ENCODE assay signal across 20 cellular contexts in genomic region chr4:47154816-47155370, GRCh38.
"Had no signal": no experiment of that assay in that cellular context is flagged by ENCODE, and none has a peak within 500 bp of the region (broad histone marks: within the 10 kb centered on the region; RNA-seq: fewer than 3 reads in every experiment).

No MANE protein-coding gene starts in this region.

- DNase-seq: activated CD4-positive, alpha-beta T cell treated with anti-CD3 and anti-CD28 coated beads, Interleukin-2, amount 50 U/mL, for 1 hour; activated CD8-positive, alpha-beta memory T cell treated with anti-CD3 and anti-CD28 coated beads for 24 hours; activated naive CD4-positive, alpha-beta T cell; activated naive CD8-positive, alpha-beta T cell treated with anti-CD3 and anti-CD28 coated beads, Interleukin-2, amount 10 ng/mL, durations not matched to agents 7 days and 5 days; central memory CD4-positive, alpha-beta T cell; effector CD8-positive, alpha-beta T cell; foreskin fibroblast; immature natural killer cell; left colon; lower lobe of right lung; stimulated activated CD4-positive, alpha-beta T cell treated with anti-CD3 and anti-CD28 coated beads, Interleukin-12 subunit alpha, Interleukin-12 subunit beta, amount 100 ng/mL, for 4 hours; stimulated activated CD4-positive, alpha-beta T cell treated with anti-CD3 and anti-CD28 coated beads, Interleukin-2, amount 100 ng/mL, for 24 hours; thyroid gland had no signal

- H3K27ac Mint-ChIP-seq: activated naive CD8-positive, alpha-beta T cell treated with anti-CD3 and anti-CD28 coated beads, Interleukin-2, amount 10 ng/mL, durations not matched to agents 7 days and 5 days; activated T-helper 1 cell treated with anti-CD3 and anti-CD28 coated beads, Interleukin-12 subunit alpha, Interleukin-12 subunit beta, Interleukin-2, Interleukin-4 antibody, amounts not matched to agents 30 ng/mL and 10 ng/mL and 1 ng/mL, durations not matched to agents 14 hours and 24 hours and 36 hours; immature natural killer cell; mesothelial cell of epicardium; stimulated activated effector memory CD8-positive, alpha-beta T cell treated with anti-CD3 and anti-CD28 coated beads, Interleukin-12 subunit alpha, Interleukin-12 subunit beta, amount 100 ng/mL, for 72 hours; T-helper 2 cell treated with Interferon-gamma antibody and Interleukin-4, amounts not matched to agents 5 μg/mL and 100 μg/mL, for 36 hours had no signal

- H3K36me3 Mint-ChIP-seq: activated naive CD8-positive, alpha-beta T cell treated with anti-CD3 and anti-CD28 coated beads, Interleukin-2, amount 10 ng/mL, durations not matched to agents 7 days and 5 days; brain; immature natural killer cell; mesothelial cell of epicardium; stimulated activated effector memory CD8-positive, alpha-beta T cell treated with anti-CD3 and anti-CD28 coated beads, Interleukin-12 subunit alpha, Interleukin-12 subunit beta, amount 100 ng/mL, for 72 hours had no signal

- H2AFZ ChIP-seq: parathyroid adenoma had no signal

- H3K27me3 Mint-ChIP-seq: brain had no signal

- H3K36me3 ChIP-seq: lower lobe of right lung, thyroid gland had no signal

- H3K27me3 ChIP-seq: thyroid gland had no signal

- H3K9ac ChIP-seq: parathyroid adenoma had no signal

- H3K4me1 Mint-ChIP-seq: activated naive CD8-positive, alpha-beta T cell treated with anti-CD3 and anti-CD28 coated beads, Interleukin-2, amount 10 ng/mL, durations not matched to agents 7 days and 5 days; mesothelial cell of epicardium; stimulated activated effector memory CD8-positive, alpha-beta T cell treated with anti-CD3 and anti-CD28 coated beads, Interleukin-12 subunit alpha, Interleukin-12 subunit beta, amount 100 ng/mL, for 72 hours had no signal

- H3K9me3 ChIP-seq: lower lobe of right lung, thyroid gland had no signal

- H3K27ac ChIP-seq: lower lobe of right lung, parathyroid adenoma, thyroid gland had no signal

- H3K4me1 ChIP-seq: lower lobe of right lung, parathyroid adenoma, thyroid gland had no signal

- H3K4me3 Mint-ChIP-seq: activated naive CD8-positive, alpha-beta T cell treated with anti-CD3 and anti-CD28 coated beads, Interleukin-2, amount 10 ng/mL, durations not matched to agents 7 days and 5 days; activated T-helper 1 cell treated with anti-CD3 and anti-CD28 coated beads, Interleukin-12 subunit alpha, Interleukin-12 subunit beta, Interleukin-2, Interleukin-4 antibody, amounts not matched to agents 30 ng/mL and 10 ng/mL and 1 ng/mL, durations not matched to agents 14 hours and 24 hours and 36 hours; brain; immature natural killer cell; mesothelial cell of epicardium; stimulated activated effector memory CD8-positive, alpha-beta T cell treated with anti-CD3 and anti-CD28 coated beads, Interleukin-12 subunit alpha, Interleukin-12 subunit beta, amount 100 ng/mL, for 72 hours; T-helper 2 cell treated with Interferon-gamma antibody and Interleukin-4, amounts not matched to agents 5 μg/mL and 100 μg/mL, for 36 hours had no signal

- H3K4me3 ChIP-seq: lower lobe of right lung, thyroid gland had no signal

- H3K9me3 Mint-ChIP-seq: activated naive CD8-positive, alpha-beta T cell treated with anti-CD3 and anti-CD28 coated beads, Interleukin-2, amount 10 ng/mL, durations not matched to agents 7 days and 5 days; activated T-helper 1 cell treated with anti-CD3 and anti-CD28 coated beads, Interleukin-12 subunit alpha, Interleukin-12 subunit beta, Interleukin-2, Interleukin-4 antibody, amounts not matched to agents 30 ng/mL and 10 ng/mL and 1 ng/mL, durations not matched to agents 14 hours and 24 hours and 36 hours; brain; mesothelial cell of epicardium; stimulated activated effector memory CD8-positive, alpha-beta T cell treated with anti-CD3 and anti-CD28 coated beads, Interleukin-12 subunit alpha, Interleukin-12 subunit beta, amount 100 ng/mL, for 72 hours; T-helper 2 cell treated with Interferon-gamma antibody and Interleukin-4, amounts not matched to agents 5 μg/mL and 100 μg/mL, for 36 hours had no signal

- ATAC-seq: activated CD4-positive, CD25-positive, alpha-beta regulatory T cell treated with anti-CD3 and anti-CD28 coated beads, Interleukin-2, amount 50 U/mL, for 24 hours; left colon; lower lobe of right lung; stimulated activated effector memory CD8-positive, alpha-beta T cell treated with anti-CD3 and anti-CD28 coated beads, Interleukin-12 subunit alpha, Interleukin-12 subunit beta, amount 100 ng/mL, for 72 hours had no signal
